In genomic region chr20:24754691-24755090, GRCh38 we compare ENCODE assay signal across 19 cellular contexts.
DNase-seq lines count a peak whose midpoint lies in the region; ATAC-seq and TF ChIP-seq lines count a peak whose summit lies in the region.
"Had no signal": no experiment of that assay in that cellular context is flagged by ENCODE, and none has a peak within 500 bp of the region (broad histone marks: within the 10 kb centered on the region; RNA-seq: fewer than 3 reads in every experiment).

No MANE protein-coding gene starts in this region.

- H3K36me3 ChIP-seq in right atrium auricular region (no peaks in the 10 kb centered on the region), left ventricle myocardium inferior (no peaks in the 10 kb centered on the region)
- H3K36me3 ChIP-seq: MG63, SJSA1 had no signal

- ATAC-seq in GM18519 (IDR thresholded peaks at IDR 0.05; ENCODE audit: low FRiP score, unreplicated experiment), result no peak
- ATAC-seq: CD8-positive, alpha-beta T cell; GM12878; Panc1 had no signal

- intact Hi-C loops in left ventricle myocardium inferior (cut with micrococcal nuclease), result no loop called here

- H3K27me3 ChIP-seq in right atrium auricular region (no peaks in the 10 kb centered on the region), left ventricle myocardium inferior (ENCODE audit: low read depth) (peaks cover 25% of the 10 kb centered on the region)
- H3K27me3 ChIP-seq: MG63 had no signal

- H3K9me3 ChIP-seq in right atrium auricular region, result no peaks in the 10 kb centered on the region
- H3K9me3 ChIP-seq in left ventricle myocardium inferior (replicated peaks), result no peaks in the 10 kb centered on the region
- H3K9me3 ChIP-seq: MG63, SJSA1 had no signal

- H3K4me3 ChIP-seq in right atrium auricular region (no peak overlapping the region), left ventricle myocardium inferior (no peak overlapping the region)
- H3K4me3 ChIP-seq: GM12878, MG63, SJSA1 had no signal

- TF ChIP-seq CTCF in right atrium auricular region (IDR thresholded peaks at IDR 0.05) (no peak), left ventricle myocardium inferior (IDR thresholded peaks at IDR 0.05; ENCODE audit: borderline replicate concordance) (no peak)

- no peaks in the 10 kb centered on the region for H3K4me1 ChIP-seq in right atrium auricular region
- H3K4me1 ChIP-seq in left ventricle myocardium inferior, result no peaks in the 10 kb centered on the region

- H3K27ac ChIP-seq in right atrium auricular region, result no peak overlapping the region
- H3K27ac ChIP-seq in left ventricle myocardium inferior (replicated peaks), result no peak overlapping the region
- H3K27ac ChIP-seq: HL-60, SJSA1 had no signal

- DNase-seq in right atrium auricular region (ENCODE audit: low spot score), result peak; percentile 50
- no peak for DNase-seq in left ventricle myocardium inferior
- peak; percentile 23 for DNase-seq in ecto neural progenitor cell (ENCODE audit: low spot score)
- peak; percentile 33 for DNase-seq in pons (ENCODE audit: low spot score)
- DNase-seq in activated CD4-positive, CD25-positive, alpha-beta regulatory T cell treated with anti-CD3 and anti-CD28 coated beads, Interleukin-2, amount 50 U/mL, for 72 hours, result no peak
- DNase-seq in NCI-H1417 treated with DMSO at 0.1 percent for 48 hours (lab: John Stamatoyannopoulos, UW), result no peak
- DNase-seq in activated gamma-delta T cell treated with Interleukin-2 at 50 U/mL for 16 hours, result no peak
- DNase-seq: Calu3, EL, IMR-90, MG63, NCI-H1092, NCI-H2081 had no signal

Comparison
In these comparisons a context has a peak if more than half of its experiments do, and no peak if none do; other contexts are left out.
1. DNase-seq: peak in right atrium auricular region (single experiment), ecto neural progenitor cell (single experiment) and pons (single experiment); none in left ventricle myocardium inferior (single experiment), activated CD4-positive, CD25-positive, alpha-beta regulatory T cell treated with anti-CD3 and anti-CD28 coated beads, Interleukin-2, amount 50 U/mL, for 72 hours (single experiment), NCI-H1417 treated with DMSO at 0.1 percent for 48 hours (single experiment) and activated gamma-delta T cell treated with Interleukin-2 at 50 U/mL for 16 hours (single experiment).